Comparison of ENCODE assay signal across 13 cellular contexts in the genomic region with DNA sequence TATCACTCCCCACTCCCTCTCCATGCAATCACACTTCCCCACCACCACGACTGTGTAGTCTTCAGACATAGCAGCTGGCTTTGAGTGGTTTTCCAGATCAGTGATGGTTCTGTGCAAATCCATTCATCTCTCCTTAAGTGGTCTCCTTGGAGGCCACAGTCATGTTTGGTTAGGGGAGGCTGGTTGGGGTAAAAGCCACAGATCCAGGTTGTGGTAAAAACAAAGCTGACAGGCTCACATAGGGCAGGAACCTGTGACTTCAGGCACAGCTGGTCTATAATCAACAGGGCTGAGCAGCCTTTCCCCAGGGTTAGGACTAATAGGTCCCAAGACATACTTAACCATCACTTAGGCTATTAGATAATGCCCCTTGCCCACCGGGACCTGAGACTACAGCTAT.
"Had no signal": no experiment of that assay in that cellular context is flagged by ENCODE, and none has a peak within 500 bp of the region (broad histone marks: within the 10 kb centered on the region; RNA-seq: fewer than 3 reads in every experiment).

No MANE protein-coding gene starts in this region.

- ATAC-seq: effector memory CD8-positive, alpha-beta T cell; foreskin keratinocyte; heart left ventricle; psoas muscle; right lobe of liver had no signal

- H3K27ac ChIP-seq: breast epithelium, foreskin keratinocyte, heart left ventricle, psoas muscle, right lobe of liver, upper lobe of left lung had no signal

- H3K4me3 ChIP-seq: breast epithelium, heart left ventricle, psoas muscle, right lobe of liver, upper lobe of left lung had no signal

- H3K36me3 ChIP-seq: breast epithelium, heart left ventricle, right lobe of liver, upper lobe of left lung had no signal

- DNase-seq: activated CD4-positive, alpha-beta T cell treated with anti-CD3 and anti-CD28 coated beads, Interleukin-2, amount 10 ng/mL, durations not matched to agents 7 days and 5 days; activated naive CD4-positive, alpha-beta T cell; activated naive CD8-positive, alpha-beta T cell treated with anti-CD3 and anti-CD28 coated beads, Interleukin-2, amount 10 ng/mL, durations not matched to agents 7 days and 5 days; dermis blood vessel endothelial cell; effector memory CD8-positive, alpha-beta T cell; foreskin keratinocyte; heart left ventricle; immature natural killer cell; nephron progenitor cell; psoas muscle; right lobe of liver; upper lobe of left lung had no signal

- H3K9me3 ChIP-seq: breast epithelium, heart left ventricle, psoas muscle, right lobe of liver, upper lobe of left lung had no signal

- H3K4me1 ChIP-seq: foreskin keratinocyte, heart left ventricle, psoas muscle, right lobe of liver, upper lobe of left lung had no signal

- H3K27me3 ChIP-seq: breast epithelium, foreskin keratinocyte, heart left ventricle, right lobe of liver, upper lobe of left lung had no signal
